In genomic region chrX:68748030-68748429, GRCh38 we compare ENCODE assay signal across 26 cellular contexts.
"Had no signal": no experiment of that assay in that cellular context is flagged by ENCODE, and none has a peak within 500 bp of the region (broad histone marks: within the 10 kb centered on the region; RNA-seq: fewer than 3 reads in every experiment).

No MANE protein-coding gene starts in this region.

- H3K79me2 ChIP-seq: parathyroid adenoma had no signal

- H3K9ac ChIP-seq: parathyroid adenoma had no signal

- H3K36me3 ChIP-seq: gastrocnemius medialis, left ventricle myocardium inferior, right atrium auricular region, transverse colon had no signal

- H3K4me3 ChIP-seq: gastrocnemius medialis, left ventricle myocardium inferior, right atrium auricular region, smooth muscle cell, testis, transverse colon had no signal

- H3K4me1 Mint-ChIP-seq: activated naive CD4-positive, alpha-beta T cell treated with anti-CD3 and anti-CD28 coated beads, Interleukin-2, amount 50 U/mL, for 24 hours; mesothelial cell of epicardium; naive B cell had no signal

- H3K27me3 ChIP-seq: gastrocnemius medialis, right atrium auricular region, testis, transverse colon had no signal

- H3K36me3 Mint-ChIP-seq: activated CD8-positive, alpha-beta memory T cell treated with anti-CD3 and anti-CD28 coated beads, Interleukin-2, amount 10 ng/mL, durations not matched to agents 7 days and 5 days; activated naive CD4-positive, alpha-beta T cell treated with anti-CD3 and anti-CD28 coated beads, Interleukin-2, amount 50 U/mL, for 24 hours; mesothelial cell of epicardium; naive B cell had no signal

- H2AFZ ChIP-seq: parathyroid adenoma had no signal

- H3K4me1 ChIP-seq: gastrocnemius medialis, left ventricle myocardium inferior, parathyroid adenoma, right atrium auricular region, testis, transverse colon had no signal

- H3K9me3 ChIP-seq: gastrocnemius medialis, left ventricle myocardium inferior, right atrium auricular region, testis, transverse colon had no signal

- H3K4me3 Mint-ChIP-seq: activated CD8-positive, alpha-beta memory T cell treated with anti-CD3 and anti-CD28 coated beads, Interleukin-2, amount 10 ng/mL, durations not matched to agents 7 days and 5 days; activated CD8-positive, alpha-beta T cell treated with anti-CD3 and anti-CD28 coated beads for 36 hours; activated naive CD4-positive, alpha-beta T cell treated with anti-CD3 and anti-CD28 coated beads, Interleukin-2, amount 50 U/mL, for 24 hours; activated naive CD8-positive, alpha-beta T cell treated with anti-CD3 and anti-CD28 coated beads, Interleukin-2, amount 50 U/mL, for 24 hours; mesothelial cell of epicardium; naive B cell had no signal

- H3K27ac Mint-ChIP-seq: activated CD8-positive, alpha-beta memory T cell treated with anti-CD3 and anti-CD28 coated beads, Interleukin-2, amount 10 ng/mL, durations not matched to agents 7 days and 5 days; activated CD8-positive, alpha-beta T cell treated with anti-CD3 and anti-CD28 coated beads for 36 hours; activated naive CD4-positive, alpha-beta T cell treated with anti-CD3 and anti-CD28 coated beads, Interleukin-2, amount 50 U/mL, for 24 hours; activated naive CD8-positive, alpha-beta T cell treated with anti-CD3 and anti-CD28 coated beads, Interleukin-2, amount 50 U/mL, for 24 hours; mesothelial cell of epicardium; naive B cell had no signal

- H3K9me3 Mint-ChIP-seq: activated CD8-positive, alpha-beta T cell treated with anti-CD3 and anti-CD28 coated beads for 36 hours; activated naive CD4-positive, alpha-beta T cell treated with anti-CD3 and anti-CD28 coated beads, Interleukin-2, amount 50 U/mL, for 24 hours; activated naive CD8-positive, alpha-beta T cell treated with anti-CD3 and anti-CD28 coated beads, Interleukin-2, amount 50 U/mL, for 24 hours had no signal

- H3K27me3 Mint-ChIP-seq: activated CD8-positive, alpha-beta memory T cell treated with anti-CD3 and anti-CD28 coated beads, Interleukin-2, amount 10 ng/mL, durations not matched to agents 7 days and 5 days; activated CD8-positive, alpha-beta T cell treated with anti-CD3 and anti-CD28 coated beads for 36 hours; activated naive CD4-positive, alpha-beta T cell treated with anti-CD3 and anti-CD28 coated beads, Interleukin-2, amount 50 U/mL, for 24 hours; activated naive CD8-positive, alpha-beta T cell treated with anti-CD3 and anti-CD28 coated beads, Interleukin-2, amount 50 U/mL, for 24 hours; naive B cell had no signal

- ATAC-seq: activated CD8-positive, alpha-beta memory T cell treated with anti-CD3 and anti-CD28 coated beads, Interleukin-2, amount 10 ng/mL, durations not matched to agents 7 days and 5 days; activated CD8-positive, alpha-beta T cell treated with anti-CD3 and anti-CD28 coated beads for 36 hours; activated naive CD8-positive, alpha-beta T cell treated with anti-CD3 and anti-CD28 coated beads, Interleukin-2, amount 50 U/mL, for 24 hours; gastrocnemius medialis had no signal

- FAIRE-seq: bronchial epithelial cell, colon, islet of Langerhans, TTC549 had no signal

- H3K27ac ChIP-seq: left ventricle myocardium inferior, parathyroid adenoma, right atrium auricular region, testis, transverse colon, VCaP had no signal

- DNase-seq: activated CD4-positive, alpha-beta T cell treated with anti-CD3 and anti-CD28 coated beads for 48 hours; activated CD8-positive, alpha-beta memory T cell treated with anti-CD3 and anti-CD28 coated beads, Interleukin-2, amount 10 ng/mL, durations not matched to agents 7 days and 5 days; activated naive CD8-positive, alpha-beta T cell treated with anti-CD3 and anti-CD28 coated beads, Interleukin-2, amount 50 U/mL, for 24 hours; amygdala; effector memory CD4-positive, alpha-beta T cell; gastrocnemius medialis; glutamatergic neuron; left ventricle myocardium inferior; mammary epithelial cell; naive B cell; stimulated activated CD4-positive, alpha-beta T cell treated with anti-CD3 and anti-CD28 coated beads, Interleukin-15, amount 100 ng/mL, for 24 hours; stimulated activated naive CD4-positive, alpha-beta T cell; T-helper 9 cell; testis; transverse colon had no signal

- H3K4me2 ChIP-seq: smooth muscle cell had no signal
